ENCODE assay signal across 14 cellular contexts in genomic region chr13:84192125-84192524, GRCh38.
DNase-seq lines count a peak whose midpoint lies in the region; ATAC-seq and TF ChIP-seq lines count a peak whose summit lies in the region.
"Had no signal": no experiment of that assay in that cellular context is flagged by ENCODE, and none has a peak within 500 bp of the region (broad histone marks: within the 10 kb centered on the region; RNA-seq: fewer than 3 reads in every experiment).

No MANE protein-coding gene starts in this region.

- H3K79me2 ChIP-seq in GM23248 (ENCODE audit: insufficient read depth) (no peaks in the 10 kb centered on the region), fibroblast of lung (ENCODE audit: control insufficient read depth, insufficient read depth, low read length) (no peaks in the 10 kb centered on the region)

- H3K36me3 Mint-ChIP-seq in mesothelial cell of epicardium = no peaks in the 10 kb centered on the region
- H3K36me3 Mint-ChIP-seq: activated naive CD4-positive, alpha-beta T cell treated with anti-CD3 and anti-CD28 coated beads, Interleukin-2, amount 50 U/mL, for 72 hours had no signal

- peak; percentile 100 for ATAC-seq in RWPE2 (ENCODE audit: low read depth)
- ATAC-seq in GM18858 (IDR thresholded peaks at IDR 0.05; ENCODE audit: unreplicated experiment) = no peak
- ATAC-seq: activated naive CD4-positive, alpha-beta T cell treated with anti-CD3 and anti-CD28 coated beads, Interleukin-2, amount 50 U/mL, for 72 hours; HepG2; stimulated activated naive CD8-positive, alpha-beta T cell treated with anti-CD3 and anti-CD28 coated beads, Interleukin-15, amount 100 ng/mL, for 72 hours had no signal

- in situ Hi-C loops in GM23248 (cut with MboI) = no loop called here

- peaks cover 7% of the 10 kb centered on the region for H3K4me1 Mint-ChIP-seq in mesothelial cell of epicardium
- H3K4me1 Mint-ChIP-seq: stimulated activated naive CD8-positive, alpha-beta T cell treated with anti-CD3 and anti-CD28 coated beads, Interleukin-15, amount 100 ng/mL, for 72 hours had no signal

- no peaks in the 10 kb centered on the region for H3K9me2 ChIP-seq in GM23248 (ENCODE audit: insufficient read depth)

- H3K9me3 ChIP-seq in GM23248 (ENCODE audit: low read depth) (no peaks in the 10 kb centered on the region), RWPE2 (ENCODE audit: severe bottlenecking) (no peaks in the 10 kb centered on the region), fibroblast of lung (ENCODE audit: control insufficient read depth, insufficient read depth, low read depth, low read length) (no peaks in the 10 kb centered on the region)

- WGBS in GM23248 (ENCODE audit: low coverage in 1 of 2, low lambda C conversion rate in 2 of 2, missing lambda C conversion rate in 2 of 2), 2 experiments = 10 to 27% methylated on average over 3 of the region's 3 CpGs

- H3K4me3 Mint-ChIP-seq in mesothelial cell of epicardium = no peak overlapping the region
- H3K4me3 Mint-ChIP-seq: stimulated activated naive CD8-positive, alpha-beta T cell treated with anti-CD3 and anti-CD28 coated beads, Interleukin-15, amount 100 ng/mL, for 72 hours had no signal

- H3K4me3 ChIP-seq in GM23248 = no peak overlapping the region
- H3K4me3 ChIP-seq in RWPE2 (ENCODE audit: severe bottlenecking) = no peak overlapping the region
- no peak overlapping the region for H3K4me3 ChIP-seq in fibroblast of lung (replicated peaks in 1 of 4; ENCODE audit: control extremely low read depth in 1 of 4, insufficient read depth in 1 of 4, low read depth in 3 of 4, low read length in 4 of 4)

- no peak for TF ChIP-seq POLR2A in erythroblast (IDR thresholded peaks at IDR 0.05; ENCODE audit: low read length)

- no peak overlapping the region for H3K27ac Mint-ChIP-seq in mesothelial cell of epicardium
- H3K27ac Mint-ChIP-seq: activated naive CD4-positive, alpha-beta T cell treated with anti-CD3 and anti-CD28 coated beads, Interleukin-2, amount 50 U/mL, for 72 hours; stimulated activated naive CD8-positive, alpha-beta T cell treated with anti-CD3 and anti-CD28 coated beads, Interleukin-15, amount 100 ng/mL, for 72 hours had no signal

- H3K9ac ChIP-seq in GM23248 (no peak overlapping the region), fibroblast of lung (ENCODE audit: insufficient read depth, low read length) (no peak overlapping the region)

- H2AFZ ChIP-seq in GM23248 (no peak overlapping the region), fibroblast of lung (ENCODE audit: low read length) (no peak overlapping the region)

- H3K4me1 ChIP-seq in GM23248 (ENCODE audit: insufficient read depth) = no peaks in the 10 kb centered on the region
- H3K4me1 ChIP-seq in RWPE2 (ENCODE audit: insufficient read depth, poor library complexity, severe bottlenecking) = no peaks in the 10 kb centered on the region
- H3K4me1 ChIP-seq in fibroblast of lung (ENCODE audit: control insufficient read depth, extremely low read depth, insufficient read depth, low read length) = no peaks in the 10 kb centered on the region

- H3K36me3 ChIP-seq in GM23248 (ENCODE audit: low read depth) (no peaks in the 10 kb centered on the region), RWPE2 (ENCODE audit: low read depth) (no peaks in the 10 kb centered on the region), fibroblast of lung (ENCODE audit: control insufficient read depth, insufficient read depth, low read length) (no peaks in the 10 kb centered on the region)

- H3K27me3 Mint-ChIP-seq in mesothelial cell of epicardium (ENCODE audit: low read depth) = no peaks in the 10 kb centered on the region
- H3K27me3 Mint-ChIP-seq: stimulated activated naive CD8-positive, alpha-beta T cell treated with anti-CD3 and anti-CD28 coated beads, Interleukin-15, amount 100 ng/mL, for 72 hours had no signal

- H3K27me3 ChIP-seq in GM23248 (replicated peaks; ENCODE audit: insufficient read depth) (no peaks in the 10 kb centered on the region), RWPE2 (ENCODE audit: insufficient read depth, poor library complexity, severe bottlenecking) (no peaks in the 10 kb centered on the region), fibroblast of lung (ENCODE audit: control insufficient read depth, insufficient read depth, low read length) (no peaks in the 10 kb centered on the region)

- H3K9me3 Mint-ChIP-seq in mesothelial cell of epicardium = peaks cover 16% of the 10 kb centered on the region

- H3F3A ChIP-seq in GM23248 (ENCODE audit: insufficient read depth) = no peaks in the 10 kb centered on the region

- H3K4me2 ChIP-seq in GM23248 (ENCODE audit: unreplicated experiment) (no peak overlapping the region), fibroblast of lung (ENCODE audit: extremely low read depth, insufficient read depth, low read length) (no peak overlapping the region)

- TF ChIP-seq CTCF in RWPE2 (IDR thresholded peaks at IDR 0.05; ENCODE audit: poor library complexity, severe bottlenecking) (no peak), fibroblast of lung (conservative IDR thresholded peaks at IDR 0.05 in 1 of 2, IDR thresholded peaks at IDR 0.05 in 1 of 2; ENCODE audit: low read depth in 1 of 2, low read length in 2 of 2) (no peak), mesothelial cell of epicardium (IDR thresholded peaks at IDR 0.05; ENCODE audit: unreplicated experiment) (no peak)

- H4K20me1 ChIP-seq in GM23248 (ENCODE audit: insufficient read depth) = no peaks in the 10 kb centered on the region
- no peaks in the 10 kb centered on the region for H4K20me1 ChIP-seq in fibroblast of lung (ENCODE audit: control insufficient read depth, extremely low read depth, insufficient read depth, low read length)

- H3K27ac ChIP-seq in GM23248 = no peak overlapping the region
- H3K27ac ChIP-seq in RWPE2 (ENCODE audit: poor library complexity, severe bottlenecking) = no peak overlapping the region
- no peak overlapping the region for H3K27ac ChIP-seq in fibroblast of lung (ENCODE audit: insufficient read depth, low read length)

- DNase-seq in GM23248 = peak; percentile 74
- DNase-seq in RWPE2 (ENCODE audit: low spot score) = no peak
- peak; percentile 47 to 99 for DNase-seq in fibroblast of lung (ENCODE audit: low read depth in 2 of 2)
- DNase-seq in renal cortical epithelial cell (ENCODE audit: low read depth) = peak; percentile 18
- DNase-seq in mesothelial cell of epicardium (ENCODE audit: low spot score in 2 of 2, unreplicated experiment in 2 of 2) = no peak
- DNase-seq in D341Med (ENCODE audit: low spot score) = no peak
- DNase-seq in erythroblast (lab: John Stamatoyannopoulos, UW) = no peak
- DNase-seq: effector CD4-positive, alpha-beta T cell; NCI-H774; SHP77 treated with DMSO at 0.1 percent for 48 hours; stimulated activated naive CD8-positive, alpha-beta T cell treated with anti-CD3 and anti-CD28 coated beads, Interleukin-15, amount 100 ng/mL, for 72 hours had no signal

Comparison
In these comparisons a context has a peak if more than half of its experiments do, and no peak if none do; other contexts are left out.
1. DNase-seq: peak in GM23248 (single experiment), fibroblast of lung (2 of 2) and renal cortical epithelial cell (single experiment); none in RWPE2 (single experiment), mesothelial cell of epicardium (0 of 2), D341Med (single experiment) and erythroblast (0 of 2).